Comparison of ENCODE assay signal across 1 cellular context in genomic region chrX:118345401-118346257, GRCh38.
TF ChIP-seq lines count a peak whose summit lies in the region.

A gene with protein sequence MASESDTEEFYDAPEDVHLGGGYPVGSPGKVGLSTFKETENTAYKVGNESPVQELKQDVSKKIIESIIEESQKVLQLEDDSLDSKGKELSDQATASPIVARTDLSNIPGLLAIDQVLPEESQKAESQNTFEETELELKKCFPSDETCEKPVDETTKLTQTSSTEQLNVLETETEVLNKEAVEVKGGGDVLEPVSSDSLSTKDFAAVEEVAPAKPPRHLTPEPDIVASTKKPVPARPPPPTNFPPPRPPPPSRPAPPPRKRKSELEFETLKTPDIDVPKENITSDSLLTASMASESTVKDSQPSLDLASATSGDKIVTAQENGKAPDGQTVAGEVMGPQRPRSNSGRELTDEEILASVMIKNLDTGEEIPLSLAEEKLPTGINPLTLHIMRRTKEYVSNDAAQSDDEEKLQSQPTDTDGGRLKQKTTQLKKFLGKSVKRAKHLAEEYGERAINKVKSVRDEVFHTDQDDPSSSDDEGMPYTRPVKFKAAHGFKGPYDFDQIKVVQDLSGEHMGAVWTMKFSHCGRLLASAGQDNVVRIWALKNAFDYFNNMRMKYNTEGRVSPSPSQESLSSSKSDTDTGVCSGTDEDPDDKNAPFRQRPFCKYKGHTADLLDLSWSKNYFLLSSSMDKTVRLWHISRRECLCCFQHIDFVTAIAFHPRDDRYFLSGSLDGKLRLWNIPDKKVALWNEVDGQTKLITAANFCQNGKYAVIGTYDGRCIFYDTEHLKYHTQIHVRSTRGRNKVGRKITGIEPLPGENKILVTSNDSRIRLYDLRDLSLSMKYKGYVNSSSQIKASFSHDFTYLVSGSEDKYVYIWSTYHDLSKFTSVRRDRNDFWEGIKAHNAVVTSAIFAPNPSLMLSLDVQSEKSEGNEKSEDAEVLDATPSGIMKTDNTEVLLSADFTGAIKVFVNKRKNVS (plus strand): TSS chrX:118346106. CDS start chrX:118346504, 398 bp downstream.

TF ChIP-seq in HEK293, 187 proteins besides CTCF, POLR2A, EP300 and RAD21 (continued from another document and continues in another):
- no peak for TF ChIP-seq ZNF596 (tag by site-specific recombination; IDR thresholded peaks at IDR 0.05)
- peak; percentile 53; the same call in 1 of the 2 replicates for TF ChIP-seq TSHZ1 (tag by site-specific recombination; IDR thresholded peaks at IDR 0.05; ENCODE audit: borderline replicate concordance)
- no peak for TF ChIP-seq ZNF707 (tag by site-specific recombination; IDR thresholded peaks at IDR 0.05)
- no peak for TF ChIP-seq ZNF747 (tag by site-specific recombination; IDR thresholded peaks at IDR 0.05)
- TF ChIP-seq HOXA7 (CRISPR knock-in tag; IDR thresholded peaks at IDR 0.05; ENCODE audit: borderline replicate concordance), result no peak
- TF ChIP-seq KLF8 (tag by site-specific recombination; IDR thresholded peaks at IDR 0.05), result peak; percentile 82
- peak; percentile 38; the same call in 1 of the 2 replicates for TF ChIP-seq ZNF561 (tag by site-specific recombination; IDR thresholded peaks at IDR 0.05; ENCODE audit: borderline replicate concordance)
- TF ChIP-seq IKZF3 (tag by site-specific recombination; IDR thresholded peaks at IDR 0.05), result peak; percentile 86
- no peak for TF ChIP-seq ZNF214 (tag by site-specific recombination; IDR thresholded peaks at IDR 0.05; ENCODE audit: borderline replicate concordance)
- no peak for TF ChIP-seq ZNF138 (tag by site-specific recombination; IDR thresholded peaks at IDR 0.05; ENCODE audit: borderline replicate concordance)
- TF ChIP-seq OSR2 (tag by site-specific recombination; IDR thresholded peaks at IDR 0.05), result peak; percentile 79
- TF ChIP-seq, protein P1, sequence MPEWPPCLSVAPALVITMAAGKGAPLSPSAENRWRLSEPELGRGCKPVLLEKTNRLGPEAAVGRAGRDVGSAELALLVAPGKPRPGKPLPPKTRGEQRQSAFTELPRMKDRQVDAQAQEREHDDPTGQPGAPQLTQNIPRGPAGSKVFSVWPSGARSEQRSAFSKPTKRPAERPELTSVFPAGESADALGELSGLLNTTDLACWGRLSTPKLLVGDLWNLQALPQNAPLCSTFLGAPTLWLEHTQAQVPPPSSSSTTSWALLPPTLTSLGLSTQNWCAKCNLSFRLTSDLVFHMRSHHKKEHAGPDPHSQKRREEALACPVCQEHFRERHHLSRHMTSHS (tag by site-specific recombination; IDR thresholded peaks at IDR 0.05), result no peak
- TF ChIP-seq ZSCAN23 (tag by site-specific recombination; IDR thresholded peaks at IDR 0.05), result no peak
- TF ChIP-seq KLF10 (tag by site-specific recombination; IDR thresholded peaks at IDR 0.05), result peak; percentile 67
- no peak for TF ChIP-seq ZNF514 (tag by site-specific recombination; IDR thresholded peaks at IDR 0.05)
- TF ChIP-seq ZNF416 (tag by site-specific recombination; IDR thresholded peaks at IDR 0.05), result no peak
- no peak for TF ChIP-seq ZNF776 (tag by site-specific recombination; IDR thresholded peaks at IDR 0.05; ENCODE audit: borderline replicate concordance)
- TF ChIP-seq, protein P2, sequence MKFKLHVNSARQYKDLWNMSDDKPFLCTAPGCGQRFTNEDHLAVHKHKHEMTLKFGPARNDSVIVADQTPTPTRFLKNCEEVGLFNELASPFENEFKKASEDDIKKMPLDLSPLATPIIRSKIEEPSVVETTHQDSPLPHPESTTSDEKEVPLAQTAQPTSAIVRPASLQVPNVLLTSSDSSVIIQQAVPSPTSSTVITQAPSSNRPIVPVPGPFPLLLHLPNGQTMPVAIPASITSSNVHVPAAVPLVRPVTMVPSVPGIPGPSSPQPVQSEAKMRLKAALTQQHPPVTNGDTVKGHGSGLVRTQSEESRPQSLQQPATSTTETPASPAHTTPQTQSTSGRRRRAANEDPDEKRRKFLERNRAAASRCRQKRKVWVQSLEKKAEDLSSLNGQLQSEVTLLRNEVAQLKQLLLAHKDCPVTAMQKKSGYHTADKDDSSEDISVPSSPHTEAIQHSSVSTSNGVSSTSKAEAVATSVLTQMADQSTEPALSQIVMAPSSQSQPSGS (tag by site-specific recombination; IDR thresholded peaks at IDR 0.05; ENCODE audit: low read depth), result no peak
- TF ChIP-seq ZNF37A (tag by site-specific recombination; IDR thresholded peaks at IDR 0.05), result no peak
- TF ChIP-seq ZNF426 (tag by site-specific recombination; IDR thresholded peaks at IDR 0.05), result no peak
- TF ChIP-seq ZNF2 (tag by site-specific recombination; IDR thresholded peaks at IDR 0.05), result no peak
- TF ChIP-seq ZNF404 (tag by site-specific recombination; IDR thresholded peaks at IDR 0.05), result no peak
- TF ChIP-seq HIC1 (tag by site-specific recombination; IDR thresholded peaks at IDR 0.05), result no peak
- no peak for TF ChIP-seq ZNF529 (tag by site-specific recombination; IDR thresholded peaks at IDR 0.05; ENCODE audit: insufficient replicate concordance)
- TF ChIP-seq ZNF274 (IDR thresholded peaks at IDR 0.05; ENCODE audit: low read length), result no peak
- TF ChIP-seq ZNF274 (tag by site-specific recombination; IDR thresholded peaks at IDR 0.05; ENCODE audit: borderline replicate concordance), result no peak
- TF ChIP-seq SP2 (tag by site-specific recombination; IDR thresholded peaks at IDR 0.05), result peak; percentile 92
- no peak for TF ChIP-seq MYNN (tag by site-specific recombination; IDR thresholded peaks at IDR 0.05; ENCODE audit: borderline replicate concordance)
- TF ChIP-seq, protein P3, sequence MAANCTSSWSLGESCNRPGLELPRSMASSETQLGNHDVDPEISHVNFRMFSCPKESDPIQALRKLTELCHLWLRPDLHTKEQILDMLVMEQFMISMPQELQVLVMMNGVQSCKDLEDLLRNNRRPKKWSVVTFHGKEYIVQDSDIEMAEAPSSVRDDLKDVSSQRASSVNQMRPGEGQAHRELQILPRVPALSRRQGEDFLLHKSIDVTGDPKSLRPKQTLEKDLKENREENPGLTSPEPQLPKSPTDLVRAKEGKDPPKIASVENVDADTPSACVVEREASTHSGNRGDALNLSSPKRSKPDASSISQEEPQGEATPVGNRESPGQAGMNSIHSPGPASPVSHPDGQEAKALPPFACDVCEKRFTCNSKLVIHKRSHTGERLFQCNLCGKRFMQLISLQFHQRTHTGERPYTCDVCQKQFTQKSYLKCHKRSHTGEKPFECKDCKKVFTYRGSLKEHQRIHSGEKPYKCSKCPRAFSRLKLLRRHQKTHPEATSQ (tag by site-specific recombination; IDR thresholded peaks at IDR 0.05), result no peak
- no peak; the same call in 1 of the 2 replicates for TF ChIP-seq ZNF324 (tag by site-specific recombination; IDR thresholded peaks at IDR 0.05)
- TF ChIP-seq PRDM10 (tag by site-specific recombination; IDR thresholded peaks at IDR 0.05), result peak; percentile 98
- no peak for TF ChIP-seq ZNF354C (tag by site-specific recombination; IDR thresholded peaks at IDR 0.05; ENCODE audit: borderline replicate concordance, low read depth)
- TF ChIP-seq ZNF280D (tag by site-specific recombination; IDR thresholded peaks at IDR 0.05), result no peak
- TF ChIP-seq ZNF664 (tag by site-specific recombination; IDR thresholded peaks at IDR 0.05), result no peak
- TF ChIP-seq BCL6B (tag by site-specific recombination; IDR thresholded peaks at IDR 0.05), result no peak
- no peak for TF ChIP-seq ZNF558 (tag by site-specific recombination; IDR thresholded peaks at IDR 0.05)
- no peak for TF ChIP-seq ZFP3 (tag by site-specific recombination; IDR thresholded peaks at IDR 0.05; ENCODE audit: low read depth)
- no peak for TF ChIP-seq ZNF114 (tag by site-specific recombination; IDR thresholded peaks at IDR 0.05)
- no peak for TF ChIP-seq ZBTB21 (tag by site-specific recombination; IDR thresholded peaks at IDR 0.05)
- TF ChIP-seq ZNF843 (tag by site-specific recombination; IDR thresholded peaks at IDR 0.05), result 0 out of 2 replicates have a peak, but pooled peaks have one; percentile 32
- no peak for TF ChIP-seq TCF7L2 (IDR thresholded peaks at IDR 0.05; ENCODE audit: borderline replicate concordance, low read depth, low read length)
